28 cellular contexts compared by ENCODE assay signal in the genomic region with DNA sequence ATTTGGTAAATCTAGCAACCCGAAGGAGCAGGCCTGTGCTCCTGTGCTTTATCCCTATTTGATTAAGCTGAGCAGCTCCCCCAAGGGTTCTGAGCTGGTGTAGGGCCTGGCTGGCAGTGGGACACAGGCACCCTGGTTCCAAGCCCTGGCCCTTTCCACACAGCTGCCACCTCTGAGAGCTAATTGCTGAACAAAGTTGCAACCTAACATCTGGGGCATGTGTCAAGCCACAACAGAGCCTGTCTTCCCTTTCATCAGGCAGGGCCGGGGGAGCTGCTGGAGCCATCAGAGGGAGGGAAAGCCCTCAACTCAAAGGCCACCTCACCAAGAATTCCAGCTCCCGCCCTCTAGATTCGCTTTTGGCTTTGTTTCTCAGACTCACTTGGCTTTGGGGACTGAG.
"Had no signal": no experiment of that assay in that cellular context is flagged by ENCODE, and none has a peak within 500 bp of the region (broad histone marks: within the 10 kb centered on the region; RNA-seq: fewer than 3 reads in every experiment).

No MANE protein-coding gene starts in this region.

- H3K36me3 ChIP-seq: breast epithelium, colonic mucosa, heart right ventricle, neural progenitor cell, sigmoid colon, thoracic aorta, vagina had no signal

- H2AFZ ChIP-seq: neural progenitor cell had no signal

- H3K36me3 Mint-ChIP-seq: activated naive CD8-positive, alpha-beta T cell treated with anti-CD3 and anti-CD28 coated beads, Interleukin-2, amount 10 ng/mL, durations not matched to agents 7 days and 5 days; naive thymus-derived CD8-positive, alpha-beta T cell; neural progenitor cell; type B pancreatic cell had no signal

- H3K4me3 Mint-ChIP-seq: activated CD4-positive, alpha-beta T cell treated with anti-CD3 and anti-CD28 coated beads, Interleukin-2, amount 10 ng/mL, durations not matched to agents 7 days and 5 days; activated CD8-positive, alpha-beta T cell treated with anti-CD3 and anti-CD28 coated beads for 36 hours; activated naive CD8-positive, alpha-beta T cell treated with anti-CD3 and anti-CD28 coated beads, Interleukin-2, amount 10 ng/mL, durations not matched to agents 7 days and 5 days; activated T-cell treated with anti-CD3 and anti-CD28 coated beads, Interleukin-2, amount 50 U/mL, for 4 hours; neural progenitor cell; T-helper 2 cell treated with Interferon-gamma antibody and Interleukin-4, amounts not matched to agents 5 μg/mL and 100 μg/mL, for 36 hours; type B pancreatic cell had no signal

- H3K27ac ChIP-seq: breast epithelium, colonic mucosa, heart right ventricle, neural progenitor cell, sigmoid colon, thoracic aorta, vagina, VCaP had no signal

- H3K4me2 ChIP-seq: neural progenitor cell, smooth muscle cell had no signal

- H3K9ac ChIP-seq: neural progenitor cell had no signal

- H3K4me1 ChIP-seq: breast epithelium, colonic mucosa, neural progenitor cell had no signal

- H3K9me3 ChIP-seq: breast epithelium, colonic mucosa, heart right ventricle, sigmoid colon, thoracic aorta, vagina had no signal

- ATAC-seq: activated CD8-positive, alpha-beta T cell treated with anti-CD3 and anti-CD28 coated beads for 36 hours; activated T-cell treated with anti-CD3 and anti-CD28 coated beads, Interleukin-2, amount 50 U/mL, for 4 hours; heart right ventricle; left colon; naive thymus-derived CD8-positive, alpha-beta T cell had no signal

- H3K4me3 ChIP-seq: breast epithelium, colonic mucosa, heart right ventricle, lung, neural progenitor cell, sigmoid colon, smooth muscle cell, thoracic aorta, vagina had no signal

- DNase-seq: activated CD4-positive, alpha-beta T cell treated with anti-CD3 and anti-CD28 coated beads, Interleukin-2, amount 10 ng/mL, durations not matched to agents 7 days and 5 days; activated CD4-positive, CD25-positive, alpha-beta regulatory T cell treated with anti-CD3 and anti-CD28 coated beads, Interleukin-2, amount 50 U/mL, for 72 hours; activated CD8-positive, alpha-beta T cell treated with anti-CD3 and anti-CD28 coated beads for 36 hours; activated naive CD4-positive, alpha-beta T cell; activated naive CD8-positive, alpha-beta T cell treated with anti-CD3 and anti-CD28 coated beads, Interleukin-2, amount 10 ng/mL, durations not matched to agents 7 days and 5 days; activated T-cell treated with anti-CD3 and anti-CD28 coated beads, Interleukin-2, amount 50 U/mL, for 4 hours; amniotic stem cell; colonic mucosa; foreskin fibroblast; heart right ventricle; left colon; naive thymus-derived CD8-positive, alpha-beta T cell; retina; sigmoid colon; stimulated activated CD4-positive, alpha-beta T cell treated with anti-CD3 and anti-CD28 coated beads, Interleukin-15, amount 100 ng/mL, for 24 hours; stimulated activated CD4-positive, alpha-beta T cell treated with anti-CD3 and anti-CD28 coated beads, Interleukin-2, amount 100 ng/mL, for 48 hours; stimulated activated naive CD4-positive, alpha-beta T cell had no signal

- H3K27me3 ChIP-seq: vagina had no signal

- H3K9me3 Mint-ChIP-seq: activated CD4-positive, alpha-beta T cell treated with anti-CD3 and anti-CD28 coated beads, Interleukin-2, amount 10 ng/mL, durations not matched to agents 7 days and 5 days; activated CD8-positive, alpha-beta T cell treated with anti-CD3 and anti-CD28 coated beads for 36 hours; activated naive CD8-positive, alpha-beta T cell treated with anti-CD3 and anti-CD28 coated beads, Interleukin-2, amount 10 ng/mL, durations not matched to agents 7 days and 5 days; activated T-cell treated with anti-CD3 and anti-CD28 coated beads, Interleukin-2, amount 50 U/mL, for 4 hours; activated T-helper 2 cell treated with anti-CD3 and anti-CD28 coated beads, Interferon-gamma antibody, Interleukin-2, Interleukin-4, amounts not matched to agents 10 μg/mL and 5 μg/mL and 100 μg/mL, durations not matched to agents 14 hours and 24 hours and 36 hours; naive thymus-derived CD8-positive, alpha-beta T cell; neural progenitor cell; T-helper 2 cell treated with Interferon-gamma antibody and Interleukin-4, amounts not matched to agents 5 μg/mL and 100 μg/mL, for 36 hours; type B pancreatic cell had no signal

- H3K27ac Mint-ChIP-seq: activated CD4-positive, alpha-beta T cell treated with anti-CD3 and anti-CD28 coated beads, Interleukin-2, amount 10 ng/mL, durations not matched to agents 7 days and 5 days; activated CD8-positive, alpha-beta T cell treated with anti-CD3 and anti-CD28 coated beads for 36 hours; activated naive CD8-positive, alpha-beta T cell treated with anti-CD3 and anti-CD28 coated beads, Interleukin-2, amount 10 ng/mL, durations not matched to agents 7 days and 5 days; activated T-helper 2 cell treated with anti-CD3 and anti-CD28 coated beads, Interferon-gamma antibody, Interleukin-2, Interleukin-4, amounts not matched to agents 10 μg/mL and 5 μg/mL and 100 μg/mL, durations not matched to agents 14 hours and 24 hours and 36 hours; neural progenitor cell; progenitor cell of endocrine pancreas; T-helper 2 cell treated with Interferon-gamma antibody and Interleukin-4, amounts not matched to agents 5 μg/mL and 100 μg/mL, for 36 hours; type B pancreatic cell had no signal
